25 cellular contexts compared by ENCODE assay signal in genomic region chr3:137787520-137787919, GRCh38. TPM values are rescaled to one million over a fixed set of nuclear protein-coding genes. Genes with fewer than 3 reads are reported as not detected.
"Had no signal": no experiment of that assay in that cellular context is flagged by ENCODE, and none has a peak within 500 bp of the region (broad histone marks: within the 10 kb centered on the region; RNA-seq: fewer than 3 reads in every experiment).

No MANE protein-coding gene starts in this region.

- H3K27me3 ChIP-seq: Peyer's patch, SJCRH30 had no signal

- H3K4me3 ChIP-seq: PC-9, Peyer's patch, SJCRH30 had no signal

- H3K27ac ChIP-seq: HL-60, PC-9, Peyer's patch, SJCRH30 had no signal

- DNase-seq: KBM-7, MV-4-11, NCI-H1092, NCI-H1105 treated with DMSO at 0.1 percent for 48 hours, NCI-H1417 treated with DMSO at 0.1 percent for 48 hours, NCI-H146, NCI-H1694 treated with DMSO at 0.1 percent for 48 hours, NCI-H1930, NCI-H2081, NCI-H2107, NCI-H2227 treated with DMSO at 0.1 percent for 48 hours, NCI-H524, NCI-H526 treated with DMSO at 0.1 percent for 48 hours, NCI-H748 treated with DMSO at 0.1 percent for 48 hours, PC-9, Peyer's patch, SHP77 treated with DMSO at 0.1 percent for 48 hours, SJCRH30 had no signal

- H3K4me1 ChIP-seq: Peyer's patch, SJCRH30 had no signal

- ATAC-seq: Right ventricle myocardium inferior had no signal

- H3K9me3 ChIP-seq: Peyer's patch, SJCRH30 had no signal

- H3K4me2 ChIP-seq: PC-9 had no signal

- H3K36me3 ChIP-seq: Peyer's patch, SJCRH30 had no signal

RNA-seq across cellular contexts. Expression of gene SOX14, which starts 23.4 kb away (rescaled TPM):
- total RNA-seq: LHCN-M2, MCF 10A, NCI-H460, OCI-LY7, PC-9, Peyer's patch, Right ventricle myocardium inferior, RPMI7951, SJCRH30 had no signal
